In the genomic region with DNA sequence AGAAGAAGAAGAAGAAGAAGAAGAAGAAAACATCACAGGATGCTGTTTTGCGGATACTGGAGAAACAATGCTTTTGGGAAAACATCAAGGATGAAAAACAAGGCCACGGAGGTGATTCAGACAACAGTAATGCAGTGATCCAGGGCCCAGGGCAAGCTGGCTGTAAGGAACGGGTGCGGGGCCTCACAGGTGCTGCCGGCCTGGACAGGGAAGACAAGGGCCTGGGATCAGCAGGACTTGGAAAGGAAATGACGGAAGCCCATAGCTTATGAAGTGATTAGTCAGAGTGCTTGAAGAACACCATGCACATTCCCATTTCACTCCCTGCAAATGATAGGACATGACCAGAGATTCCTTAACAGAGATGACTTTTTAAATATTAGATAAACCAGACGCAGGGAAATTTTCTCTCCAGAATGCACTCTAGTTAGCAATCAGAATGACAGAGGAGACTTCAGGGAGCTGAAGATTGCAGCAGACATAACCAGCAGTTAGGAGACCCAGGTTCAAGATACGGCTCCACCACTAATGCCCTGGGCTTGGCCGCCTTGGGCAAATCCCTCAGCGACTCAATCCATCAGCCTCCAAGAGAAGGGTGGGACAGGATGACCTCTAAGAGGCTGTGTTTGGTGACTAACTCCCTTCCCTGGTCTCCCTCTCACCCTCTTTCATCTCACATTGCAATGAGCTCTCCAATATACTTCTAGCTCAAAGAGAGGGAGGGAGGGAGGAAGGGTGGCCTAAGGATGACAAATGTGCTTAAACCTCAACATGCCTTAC, we compare ENCODE assay signal across 1 cellular context.
TF ChIP-seq lines count a peak whose summit lies in the region.

No MANE protein-coding gene starts in this region.

TF ChIP-seq in HCT116, 20 proteins besides CTCF, POLR2A, EP300 and RAD21 (continued from another document):
- TF ChIP-seq, protein P1, sequence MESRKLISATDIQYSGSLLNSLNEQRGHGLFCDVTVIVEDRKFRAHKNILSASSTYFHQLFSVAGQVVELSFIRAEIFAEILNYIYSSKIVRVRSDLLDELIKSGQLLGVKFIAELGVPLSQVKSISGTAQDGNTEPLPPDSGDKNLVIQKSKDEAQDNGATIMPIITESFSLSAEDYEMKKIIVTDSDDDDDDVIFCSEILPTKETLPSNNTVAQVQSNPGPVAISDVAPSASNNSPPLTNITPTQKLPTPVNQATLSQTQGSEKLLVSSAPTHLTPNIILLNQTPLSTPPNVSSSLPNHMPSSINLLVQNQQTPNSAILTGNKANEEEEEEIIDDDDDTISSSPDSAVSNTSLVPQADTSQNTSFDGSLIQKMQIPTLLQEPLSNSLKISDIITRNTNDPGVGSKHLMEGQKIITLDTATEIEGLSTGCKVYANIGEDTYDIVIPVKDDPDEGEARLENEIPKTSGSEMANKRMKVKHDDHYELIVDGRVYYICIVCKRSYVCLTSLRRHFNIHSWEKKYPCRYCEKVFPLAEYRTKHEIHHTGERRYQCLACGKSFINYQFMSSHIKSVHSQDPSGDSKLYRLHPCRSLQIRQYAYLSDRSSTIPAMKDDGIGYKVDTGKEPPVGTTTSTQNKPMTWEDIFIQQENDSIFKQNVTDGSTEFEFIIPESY (IDR thresholded peaks at IDR 0.05; ENCODE audit: extremely low read depth, insufficient replicate concordance, low read length), result no peak
- TF ChIP-seq, protein P2, sequence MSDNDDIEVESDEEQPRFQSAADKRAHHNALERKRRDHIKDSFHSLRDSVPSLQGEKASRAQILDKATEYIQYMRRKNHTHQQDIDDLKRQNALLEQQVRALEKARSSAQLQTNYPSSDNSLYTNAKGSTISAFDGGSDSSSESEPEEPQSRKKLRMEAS (IDR thresholded peaks at IDR 0.05), result no peak; the same call in none of the 2 replicates
- peak; percentile 45 for TF ChIP-seq SRF (IDR thresholded peaks at IDR 0.05; ENCODE audit: low read depth)
- no peak for TF ChIP-seq EZH2 (IDR thresholded peaks at IDR 0.05)
- no peak for TF ChIP-seq EGR1 (IDR thresholded peaks at IDR 0.05; ENCODE audit: low read depth)
- peak; percentile 77 for TF ChIP-seq TCF7L2 (IDR thresholded peaks at IDR 0.05; ENCODE audit: borderline replicate concordance, extremely low read depth, insufficient read depth, insufficient read length)
- peak; percentile 18; the same call in 1 of the 2 replicates for TF ChIP-seq POLR2AphosphoS5 (IDR thresholded peaks at IDR 0.05; ENCODE audit: low read depth, low read length)
- peak; percentile 39 for TF ChIP-seq YY1 (IDR thresholded peaks at IDR 0.05; ENCODE audit: extremely low read depth, insufficient replicate concordance, low read depth, low read length)
- TF ChIP-seq, protein P3, sequence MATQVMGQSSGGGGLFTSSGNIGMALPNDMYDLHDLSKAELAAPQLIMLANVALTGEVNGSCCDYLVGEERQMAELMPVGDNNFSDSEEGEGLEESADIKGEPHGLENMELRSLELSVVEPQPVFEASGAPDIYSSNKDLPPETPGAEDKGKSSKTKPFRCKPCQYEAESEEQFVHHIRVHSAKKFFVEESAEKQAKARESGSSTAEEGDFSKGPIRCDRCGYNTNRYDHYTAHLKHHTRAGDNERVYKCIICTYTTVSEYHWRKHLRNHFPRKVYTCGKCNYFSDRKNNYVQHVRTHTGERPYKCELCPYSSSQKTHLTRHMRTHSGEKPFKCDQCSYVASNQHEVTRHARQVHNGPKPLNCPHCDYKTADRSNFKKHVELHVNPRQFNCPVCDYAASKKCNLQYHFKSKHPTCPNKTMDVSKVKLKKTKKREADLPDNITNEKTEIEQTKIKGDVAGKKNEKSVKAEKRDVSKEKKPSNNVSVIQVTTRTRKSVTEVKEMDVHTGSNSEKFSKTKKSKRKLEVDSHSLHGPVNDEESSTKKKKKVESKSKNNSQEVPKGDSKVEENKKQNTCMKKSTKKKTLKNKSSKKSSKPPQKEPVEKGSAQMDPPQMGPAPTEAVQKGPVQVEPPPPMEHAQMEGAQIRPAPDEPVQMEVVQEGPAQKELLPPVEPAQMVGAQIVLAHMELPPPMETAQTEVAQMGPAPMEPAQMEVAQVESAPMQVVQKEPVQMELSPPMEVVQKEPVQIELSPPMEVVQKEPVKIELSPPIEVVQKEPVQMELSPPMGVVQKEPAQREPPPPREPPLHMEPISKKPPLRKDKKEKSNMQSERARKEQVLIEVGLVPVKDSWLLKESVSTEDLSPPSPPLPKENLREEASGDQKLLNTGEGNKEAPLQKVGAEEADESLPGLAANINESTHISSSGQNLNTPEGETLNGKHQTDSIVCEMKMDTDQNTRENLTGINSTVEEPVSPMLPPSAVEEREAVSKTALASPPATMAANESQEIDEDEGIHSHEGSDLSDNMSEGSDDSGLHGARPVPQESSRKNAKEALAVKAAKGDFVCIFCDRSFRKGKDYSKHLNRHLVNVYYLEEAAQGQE (IDR thresholded peaks at IDR 0.05; ENCODE audit: low read depth), result no peak
- peak; percentile 57 for TF ChIP-seq CBX3 (IDR thresholded peaks at IDR 0.05; ENCODE audit: low read depth)
- TF ChIP-seq EZH2phosphoT487 (IDR thresholded peaks at IDR 0.05; ENCODE audit: borderline replicate concordance), result no peak
- TF ChIP-seq ZFX (IDR thresholded peaks at IDR 0.05), result no peak
